ENCODE assay signal across 18 cellular contexts in genomic region chr3:108159128-108159527, GRCh38.
DNase-seq lines count a peak whose midpoint lies in the region; ATAC-seq, FAIRE-seq and TF ChIP-seq lines count a peak whose summit lies in the region.
"Had no signal": no experiment of that assay in that cellular context is flagged by ENCODE, and none has a peak within 500 bp of the region (broad histone marks: within the 10 kb centered on the region; RNA-seq: fewer than 3 reads in every experiment).

No MANE protein-coding gene starts in this region.

- no peaks in the 10 kb centered on the region for H4K20me1 ChIP-seq in astrocyte (ENCODE audit: insufficient read depth, low read length)
- H4K20me1 ChIP-seq: BLaER1 had no signal

- intact Hi-C loops in colonic mucosa (cut with DNase I) = loop anchor here (10.0 kb wide), 1 partner anchor 146 kb away; no protein-coding TSS in a partner anchor

- TF ChIP-seq CTCF in astrocyte (IDR thresholded peaks at IDR 0.05; ENCODE audit: insufficient read depth, low read depth, low read length) = no peak
- no peak for TF ChIP-seq CTCF in fibroblast of pulmonary artery (IDR thresholded peaks at IDR 0.05; ENCODE audit: low read length, missing control alignments)
- no peak for TF ChIP-seq CTCF in colonic mucosa (IDR thresholded peaks at IDR 0.05)

- no peaks in the 10 kb centered on the region for H3K9me3 Mint-ChIP-seq in astrocyte (ENCODE audit: unreplicated experiment)

- no peaks in the 10 kb centered on the region for H3K36me3 ChIP-seq in astrocyte (ENCODE audit: insufficient read depth, low read length)
- H3K36me3 ChIP-seq in colonic mucosa = no peaks in the 10 kb centered on the region
- H3K36me3 ChIP-seq: BLaER1, HAP-1 had no signal

- H3K27me3 Mint-ChIP-seq in astrocyte (ENCODE audit: low read depth, unreplicated experiment) = no peaks in the 10 kb centered on the region

- no peak overlapping the region for H2AFZ ChIP-seq in astrocyte (ENCODE audit: low read depth, low read length)

- ATAC-seq in HG03196 (IDR thresholded peaks at IDR 0.05; ENCODE audit: unreplicated experiment) (no peak), GM18907 (IDR thresholded peaks at IDR 0.05; ENCODE audit: unreplicated experiment) (no peak)
- ATAC-seq: Right ventricle myocardium inferior had no signal

- H3K79me2 ChIP-seq in astrocyte (ENCODE audit: insufficient read depth, low read length) = no peaks in the 10 kb centered on the region

- FAIRE-seq in H54 (lab: Jason Lieb, UNC) (peak; percentile 27), astrocyte (lab: Jason Lieb, UNC) (no peak)
- FAIRE-seq: GM12892 had no signal

- DNase-seq in H54 (ENCODE audit: insufficient read length, low spot score) = no peak
- DNase-seq in astrocyte (ENCODE audit: low read depth) = peak; percentile 72
- peak; percentile 42 for DNase-seq in fibroblast of pulmonary artery (ENCODE audit: low read depth)
- DNase-seq in colonic mucosa = no peak
- DNase-seq in activated CD4-positive, CD25-positive, alpha-beta regulatory T cell (lab: John Stamatoyannopoulos, UW) = no peak
- DNase-seq: DMS79 treated with DMSO at 0.1 percent for 48 hours, GF-D8, NCI-H1417 treated with DMSO at 0.1 percent for 48 hours, NCI-H1930, NCI-H446 treated with DMSO at 0.1 percent for 48 hours, NCI-H748 treated with DMSO at 0.1 percent for 48 hours had no signal

- H3K27ac ChIP-seq in astrocyte (ENCODE audit: low read depth, low read length) (peak overlapping the region; percentile 39), colonic mucosa (no peak overlapping the region)
- H3K27ac ChIP-seq: BLaER1, SK-N-MC had no signal

- no peaks in the 10 kb centered on the region for H3K36me3 Mint-ChIP-seq in astrocyte (ENCODE audit: low read depth, unreplicated experiment)

- H3K4me1 ChIP-seq in astrocyte (ENCODE audit: insufficient read depth, low read length) = peaks cover 4% of the 10 kb centered on the region
- H3K4me1 ChIP-seq in colonic mucosa = no peaks in the 10 kb centered on the region
- H3K4me1 ChIP-seq: HAP-1 had no signal

- H3K4me3 ChIP-seq in astrocyte (ENCODE audit: insufficient read depth, low read depth, low read length) = no peak overlapping the region
- H3K4me3 ChIP-seq in fibroblast of pulmonary artery (replicated peaks; ENCODE audit: low read depth, low read length) = no peak overlapping the region
- no peak overlapping the region for H3K4me3 ChIP-seq in colonic mucosa
- H3K4me3 ChIP-seq: BLaER1, HAP-1, SK-N-MC had no signal

- no peaks in the 10 kb centered on the region for H3K27me3 ChIP-seq in astrocyte (ENCODE audit: insufficient read depth, low read length)
- H3K27me3 ChIP-seq in colonic mucosa = no peaks in the 10 kb centered on the region
- H3K27me3 ChIP-seq: BLaER1 had no signal

- TF ChIP-seq POLR2A in H54 (IDR thresholded peaks at IDR 0.05; ENCODE audit: low read depth, low read length) = no peak

- no peak overlapping the region for H3K27ac Mint-ChIP-seq in astrocyte (ENCODE audit: unreplicated experiment)

- H3K9me3 ChIP-seq in astrocyte (ENCODE audit: insufficient read depth, low read depth, low read length) (no peaks in the 10 kb centered on the region), colonic mucosa (no peaks in the 10 kb centered on the region)
- H3K9me3 ChIP-seq: BLaER1, HAP-1 had no signal

- H3K9ac ChIP-seq in astrocyte (ENCODE audit: low read length) (no peak overlapping the region), colonic mucosa (ENCODE audit: low read depth in 2 of 2, low read length in 2 of 2) (no peak overlapping the region)
- H3K9ac ChIP-seq: BLaER1 had no signal

- H3K4me1 Mint-ChIP-seq in astrocyte (ENCODE audit: low read depth, unreplicated experiment) = peaks cover 3% of the 10 kb centered on the region

- H3K4me3 Mint-ChIP-seq in astrocyte (ENCODE audit: unreplicated experiment) = no peak overlapping the region

- no peak overlapping the region for H3K4me2 ChIP-seq in astrocyte (ENCODE audit: low read length)
- H3K4me2 ChIP-seq: BLaER1 had no signal

Comparison
In these comparisons a context has a peak if more than half of its experiments do, and no peak if none do; other contexts are left out.
1. DNase-seq: peak in astrocyte (single experiment) and fibroblast of pulmonary artery (single experiment); none in H54 (single experiment), colonic mucosa (single experiment) and activated CD4-positive, CD25-positive, alpha-beta regulatory T cell (0 of 4).